ENCODE assay signal across 17 cellular contexts in genomic region chr7:128177768-128178550, GRCh38.
DNase-seq lines count a peak whose midpoint lies in the region; ATAC-seq and TF ChIP-seq lines count a peak whose summit lies in the region.
"Had no signal": no experiment of that assay in that cellular context is flagged by ENCODE, and none has a peak within 500 bp of the region (broad histone marks: within the 10 kb centered on the region; RNA-seq: fewer than 3 reads in every experiment).

No MANE protein-coding gene starts in this region.

- H3K27ac ChIP-seq in BLaER1 treated with 17β-estradiol and CSF1 and Interleukin-3, amounts not matched to agents 10 nM and 100 nM: peak overlapping the region in 4 of 11 experiments; percentile 1 to 29 (median 10); a peak in 4 of 22 replicates
- no peak overlapping the region for H3K27ac ChIP-seq in neuronal stem cell (replicated peaks; ENCODE audit: low read length)
- H3K27ac ChIP-seq in heart left ventricle: no peak overlapping the region
- H3K27ac ChIP-seq in uterus: no peak overlapping the region

- POLR2A ChIA-PET in activated B cell treated with CpG ODN at 0.5 μM for 24 hours (lab: Charles Lee): interaction anchor here (0.9 kb wide), 1 partner anchor 13 kb away, joined by 3 read pairs; no protein-coding TSS in a partner anchor

- H2AK5ac ChIP-seq in neuronal stem cell (ENCODE audit: low read depth, low read length): no peak overlapping the region

- H3K4me1 ChIP-seq in BLaER1 treated with 17β-estradiol and CSF1 and Interleukin-3, amounts not matched to agents 10 nM and 100 nM: peaks cover 61 to 92% (median 73%) of the 10 kb centered on the region in 10 experiments
- H3K4me1 ChIP-seq in neuronal stem cell (ENCODE audit: control insufficient read depth in 2 of 2, insufficient read depth in 1 of 2, low read depth in 1 of 2, low read length in 2 of 2) (no peaks in the 10 kb centered on the region), heart left ventricle (no peaks in the 10 kb centered on the region), uterus (no peaks in the 10 kb centered on the region)

- no peak overlapping the region for H4K91ac ChIP-seq in neuronal stem cell (ENCODE audit: low read depth, low read length, poor library complexity)

- no peak overlapping the region for H2BK12ac ChIP-seq in neuronal stem cell (ENCODE audit: low read length)

- H3K27me3 ChIP-seq in BLaER1 treated with 17β-estradiol and CSF1 and Interleukin-3, amounts not matched to agents 10 nM and 100 nM: no peaks in the 10 kb centered on the region
- peaks cover 0 to 46% (median 0%) of the 10 kb centered on the region in 3 experiments for H3K27me3 ChIP-seq in neuronal stem cell (ENCODE audit: control insufficient read depth in 3 of 3, insufficient read depth in 3 of 3, low read depth in 1 of 3, low read length in 3 of 3)
- peaks cover 0 to 60% (median 7%) of the 10 kb centered on the region in 9 donors for H3K27me3 ChIP-seq in heart left ventricle
- H3K27me3 ChIP-seq in uterus: no peaks in the 10 kb centered on the region

- H3K4me3 Mint-ChIP-seq in IgD-negative memory B cell (peak overlapping the region in 3 of 4 donors; percentile 2 to 83 (median 55)), activated B cell treated with CpG ODN at 0.5 μM for 24 hours (no peak overlapping the region)
- H3K4me3 Mint-ChIP-seq: CD4-positive, CD25-positive, alpha-beta regulatory T cell; T-cell had no signal

- peak; percentile 6 for ATAC-seq in activated B cell treated with CpG ODN at 0.5 μM for 24 hours (ENCODE audit: low read depth)
- no peak for ATAC-seq in heart left ventricle
- no peak for ATAC-seq in GM19397 (IDR thresholded peaks at IDR 0.05; ENCODE audit: unreplicated experiment)

- TF ChIP-seq CTCF in activated B cell treated with CpG ODN at 0.5 μM for 24 hours (IDR thresholded peaks at IDR 0.05) (no peak), heart left ventricle (IDR thresholded peaks at IDR 0.05) (no peak), uterus (IDR thresholded peaks at IDR 0.05) (no peak)

- no peaks in the 10 kb centered on the region for H4K20me1 ChIP-seq in BLaER1 treated with 17β-estradiol and CSF1 and Interleukin-3, amounts not matched to agents 10 nM and 100 nM

- peak overlapping the region; percentile 60 to 90 (median 76) for H3K4me2 ChIP-seq in BLaER1 treated with 17β-estradiol and CSF1 and Interleukin-3, amounts not matched to agents 10 nM and 100 nM
- H3K4me2 ChIP-seq in neuronal stem cell (ENCODE audit: insufficient read depth, low read length, poor library complexity, severe bottlenecking): no peak overlapping the region

- no peaks in the 10 kb centered on the region for H3K36me3 ChIP-seq in BLaER1 treated with 17β-estradiol and CSF1 and Interleukin-3, amounts not matched to agents 10 nM and 100 nM
- H3K36me3 ChIP-seq in neuronal stem cell (replicated peaks in 1 of 2; ENCODE audit: control insufficient read depth in 2 of 2, insufficient read depth in 2 of 2, low read length in 2 of 2): no peaks in the 10 kb centered on the region
- no peaks in the 10 kb centered on the region for H3K36me3 ChIP-seq in heart left ventricle
- no peaks in the 10 kb centered on the region for H3K36me3 ChIP-seq in uterus

- H2AFZ ChIP-seq in neuronal stem cell (ENCODE audit: low read length): no peak overlapping the region

- H3K23ac ChIP-seq in neuronal stem cell (ENCODE audit: low read depth, low read length, poor library complexity): no peak overlapping the region

- H3K9ac ChIP-seq in BLaER1 treated with 17β-estradiol and CSF1 and Interleukin-3, amounts not matched to agents 10 nM and 100 nM: no peak overlapping the region
- H3K9ac ChIP-seq in neuronal stem cell (ENCODE audit: low read depth, low read length, poor library complexity): no peak overlapping the region

- H3K4ac ChIP-seq in neuronal stem cell (ENCODE audit: low read length): no peak overlapping the region

- H2BK120ac ChIP-seq in neuronal stem cell (ENCODE audit: low read depth, low read length): no peak overlapping the region

- no CpG with 5 or more reads among the region's 9 CpGs for WGBS in neuronal stem cell (ENCODE audit: extremely low coverage in 2 of 2, insufficient read length in 2 of 2, insufficient replicate concordance in 1 of 2), 2 donors
- WGBS in heart left ventricle, 4 donors: 30 to 37% (median 34%) methylated on average over 9 of the region's 9 CpGs

- no peaks in the 10 kb centered on the region for H3K79me1 ChIP-seq in neuronal stem cell (ENCODE audit: low read depth, low read length)

- H3K9me3 Mint-ChIP-seq in IgD-negative memory B cell (no peaks in the 10 kb centered on the region), activated B cell treated with CpG ODN at 0.5 μM for 24 hours (no peaks in the 10 kb centered on the region)
- H3K9me3 Mint-ChIP-seq: T-cell had no signal

- no peak for DNase-seq in activated B cell treated with CpG ODN at 0.5 μM for 24 hours
- no peak for DNase-seq in neuronal stem cell (ENCODE audit: low spot score)
- DNase-seq in heart left ventricle: no peak
- no peak for DNase-seq in uterus
- DNase-seq: CD4-positive, CD25-positive, alpha-beta regulatory T cell; COR-L47; KG1; NCI-H1048; NCI-H1436; NCI-H1930; NCI-H446; OCI-M1; Right ventricle myocardium superior; T-cell had no signal

- intact Hi-C loops in activated B cell treated with CpG ODN at 0.5 μM for 24 hours (cut with micrococcal nuclease): loop anchor here (1.0 kb wide), 2 partner anchors 43 to 70 kb away; no protein-coding TSS in a partner anchor
- intact Hi-C loops in heart left ventricle (cut with DNase I): no loop called here
- intact Hi-C loops in uterus (cut with DNase I; ENCODE audit: low total_unique reads): no loop called here

- H2BK15ac ChIP-seq in neuronal stem cell (ENCODE audit: low read length): no peak overlapping the region

- H3K4me3 ChIP-seq in BLaER1 treated with 17β-estradiol and CSF1 and Interleukin-3, amounts not matched to agents 10 nM and 100 nM: no peak overlapping the region
- H3K4me3 ChIP-seq in neuronal stem cell (ENCODE audit: low read length in 2 of 2) (no peak overlapping the region), heart left ventricle (no peak overlapping the region), uterus (no peak overlapping the region)

- no peaks in the 10 kb centered on the region for H3K9me3 ChIP-seq in BLaER1 treated with 17β-estradiol and CSF1 and Interleukin-3, amounts not matched to agents 10 nM and 100 nM (replicated peaks in 1 of 11)
- H3K9me3 ChIP-seq in neuronal stem cell (replicated peaks in 1 of 2; ENCODE audit: control insufficient read depth in 2 of 2, insufficient read depth in 1 of 2, low read depth in 1 of 2, low read length in 2 of 2) (no peaks in the 10 kb centered on the region), heart left ventricle (no peaks in the 10 kb centered on the region), uterus (no peaks in the 10 kb centered on the region)

- H3K27ac Mint-ChIP-seq in IgD-negative memory B cell: no peak overlapping the region
- H3K27ac Mint-ChIP-seq in activated B cell treated with CpG ODN at 0.5 μM for 24 hours: no peak overlapping the region
- H3K27ac Mint-ChIP-seq: CD4-positive, CD25-positive, alpha-beta regulatory T cell; T-cell had no signal

- H4K8ac ChIP-seq in neuronal stem cell (ENCODE audit: low read depth, low read length): no peak overlapping the region

- TF ChIP-seq POLR2A in heart left ventricle (IDR thresholded peaks at IDR 0.05) (no peak), uterus (IDR thresholded peaks at IDR 0.05) (no peak)

- no peaks in the 10 kb centered on the region for H3K36me3 Mint-ChIP-seq in IgD-negative memory B cell
- H3K36me3 Mint-ChIP-seq in activated B cell treated with CpG ODN at 0.5 μM for 24 hours (ENCODE audit: low read depth): no peaks in the 10 kb centered on the region
- H3K36me3 Mint-ChIP-seq: CD4-positive, CD25-positive, alpha-beta regulatory T cell; T-cell had no signal

- H3K14ac ChIP-seq in neuronal stem cell (ENCODE audit: low read length): peak overlapping the region; percentile 11

- H3K27me3 Mint-ChIP-seq in IgD-negative memory B cell (peaks cover 16% of the 10 kb centered on the region), activated B cell treated with CpG ODN at 0.5 μM for 24 hours (peaks cover 33% of the 10 kb centered on the region)

- H2BK5ac ChIP-seq in neuronal stem cell (ENCODE audit: low read length): peak overlapping the region; percentile 82

- CTCF ChIA-PET in activated B cell treated with CpG ODN at 0.5 μM for 24 hours (lab: Charles Lee): interaction anchor here (0.9 to 2.1 kb wide), 4 partner anchors 9 to 42 kb away, joined by 3 to 12 read pairs (median 6); no protein-coding TSS in a partner anchor

- H3K4me1 Mint-ChIP-seq in IgD-negative memory B cell (peaks cover 41 to 47% (median 41%) of the 10 kb centered on the region in 3 donors), activated B cell treated with CpG ODN at 0.5 μM for 24 hours (peaks cover 52% of the 10 kb centered on the region)
- H3K4me1 Mint-ChIP-seq: CD4-positive, CD25-positive, alpha-beta regulatory T cell; T-cell had no signal

- no peak overlapping the region for H3K18ac ChIP-seq in neuronal stem cell (ENCODE audit: low read length)
